ENCODE assay signal across 1 cellular context in the genomic region with DNA sequence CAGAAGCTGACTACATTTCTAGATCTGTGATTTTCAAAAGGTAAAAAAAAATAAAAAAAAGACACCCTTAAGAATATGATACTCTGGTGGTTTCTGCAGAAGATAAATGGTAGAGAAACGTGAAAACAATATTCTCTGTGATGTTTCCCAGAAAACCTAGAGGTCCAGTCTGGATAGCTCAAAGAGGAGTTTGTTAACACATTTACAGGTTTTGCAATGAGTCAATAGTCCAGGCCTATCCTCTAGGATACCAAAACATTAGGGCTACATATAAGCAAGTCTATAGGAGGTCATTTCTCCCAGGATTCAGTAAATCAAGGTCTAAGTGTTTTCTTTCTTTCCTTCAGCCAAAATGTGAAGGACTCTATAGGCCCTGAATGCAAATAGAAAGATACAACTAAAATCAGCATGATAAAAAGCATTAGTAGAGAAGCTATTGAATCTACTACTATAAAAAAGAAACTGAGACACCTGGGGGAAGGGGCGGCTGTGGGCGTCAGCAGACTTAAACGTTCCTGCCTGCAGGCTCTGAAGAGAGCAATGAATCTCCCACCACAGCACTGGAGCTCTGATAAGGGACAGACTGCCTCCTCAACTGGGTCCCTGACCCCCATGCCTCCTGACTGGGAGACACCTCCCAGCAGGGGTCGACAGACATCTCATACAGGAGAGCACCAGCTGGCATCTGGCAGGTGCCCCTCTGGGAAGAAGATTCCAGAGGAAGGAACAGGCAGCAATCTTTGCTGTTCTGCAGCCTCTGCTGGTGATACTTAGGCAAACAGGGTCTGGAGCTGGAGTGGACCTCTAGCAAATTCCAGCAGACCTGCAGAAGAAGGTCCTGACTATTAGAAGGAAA.
TF ChIP-seq lines count a peak whose summit lies in the region.

No MANE protein-coding gene starts in this region.

TF ChIP-seq in HepG2, 621 proteins besides CTCF, POLR2A, EP300 and RAD21 (continued from another document):
- TF ChIP-seq, protein P1, sequence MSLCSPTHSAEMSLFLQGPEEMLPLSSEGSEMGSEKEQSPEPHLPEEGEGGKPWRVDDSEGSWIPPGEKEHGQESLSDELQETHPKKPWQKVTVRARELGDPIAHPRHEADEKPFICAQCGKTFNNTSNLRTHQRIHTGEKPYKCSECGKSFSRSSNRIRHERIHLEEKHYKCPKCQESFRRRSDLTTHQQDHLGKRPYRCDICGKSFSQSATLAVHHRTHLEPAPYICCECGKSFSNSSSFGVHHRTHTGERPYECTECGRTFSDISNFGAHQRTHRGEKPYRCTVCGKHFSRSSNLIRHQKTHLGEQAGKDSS (CRISPR knock-in tag; IDR thresholded peaks at IDR 0.05; ENCODE audit: borderline replicate concordance, low read depth): no peak
- TF ChIP-seq ZNF781 (CRISPR knock-in tag; IDR thresholded peaks at IDR 0.05; ENCODE audit: borderline replicate concordance, not compliant biosample characterization) (no peak), TAF1 (CRISPR knock-in tag; IDR thresholded peaks at IDR 0.05) (no peak), ELF3 (CRISPR knock-in tag; IDR thresholded peaks at IDR 0.05) (no peak), GABPB1 (CRISPR knock-in tag; IDR thresholded peaks at IDR 0.05) (no peak), KLF12 (CRISPR knock-in tag; IDR thresholded peaks at IDR 0.05; ENCODE audit: borderline replicate concordance) (no peak), ZNF75D (CRISPR knock-in tag; IDR thresholded peaks at IDR 0.05; ENCODE audit: borderline replicate concordance) (no peak), CEBPG (CRISPR knock-in tag; IDR thresholded peaks at IDR 0.05) (peak; percentile 73), ATF1 (CRISPR knock-in tag; IDR thresholded peaks at IDR 0.05) (no peak), ZNF329 (CRISPR knock-in tag; IDR thresholded peaks at IDR 0.05; ENCODE audit: low read depth) (no peak), ZNF124 (CRISPR knock-in tag; IDR thresholded peaks at IDR 0.05) (no peak), TMF1 (CRISPR knock-in tag; IDR thresholded peaks at IDR 0.05; ENCODE audit: low read depth) (no peak), ELF1 (CRISPR knock-in tag; IDR thresholded peaks at IDR 0.05) (no peak), ZNF232 (CRISPR knock-in tag; IDR thresholded peaks at IDR 0.05; ENCODE audit: borderline replicate concordance) (no peak), MTA3 (CRISPR knock-in tag; IDR thresholded peaks at IDR 0.05) (no peak), YY1 (IDR thresholded peaks at IDR 0.05; ENCODE audit: insufficient read depth, insufficient replicate concordance, low read depth, low read length) (no peak), ARNT2 (CRISPR knock-in tag; IDR thresholded peaks at IDR 0.05; ENCODE audit: low read depth) (no peak), ATF7-NPFF (CRISPR knock-in tag; IDR thresholded peaks at IDR 0.05; ENCODE audit: low read depth) (no peak), KLF6 (CRISPR knock-in tag; IDR thresholded peaks at IDR 0.05) (no peak), STAT5B (CRISPR knock-in tag; IDR thresholded peaks at IDR 0.05) (no peak), ZSCAN21 (CRISPR knock-in tag; IDR thresholded peaks at IDR 0.05; ENCODE audit: borderline replicate concordance) (no peak), FIP1L1 (IDR thresholded peaks at IDR 0.05; ENCODE audit: borderline replicate concordance, insufficient read depth, low read depth, low read length) (no peak), CREM (IDR thresholded peaks at IDR 0.05) (peak; percentile 20; the same call in 1 of the 2 replicates), CREM (CRISPR knock-in tag; IDR thresholded peaks at IDR 0.05) (no peak), MEIS1 (CRISPR knock-in tag; IDR thresholded peaks at IDR 0.05; ENCODE audit: borderline replicate concordance) (no peak), ZNF501 (CRISPR knock-in tag; IDR thresholded peaks at IDR 0.05) (no peak), PCBP2 (optimal IDR thresholded peaks at IDR 0.05; ENCODE audit: low read depth, low read length, poor library complexity, severe bottlenecking) (no peak), ELF4 (CRISPR knock-in tag; IDR thresholded peaks at IDR 0.05; ENCODE audit: borderline replicate concordance) (no peak), ATF7 (IDR thresholded peaks at IDR 0.05) (no peak), ATF7 (CRISPR knock-in tag; IDR thresholded peaks at IDR 0.05) (no peak), ZFX (CRISPR knock-in tag; IDR thresholded peaks at IDR 0.05; ENCODE audit: low read depth) (no peak), HCFC1 (IDR thresholded peaks at IDR 0.05; ENCODE audit: low read depth, low read length) (no peak), ZSCAN29 (CRISPR knock-in tag; conservative IDR thresholded peaks at IDR 0.05) (no peak)
- TF ChIP-seq, protein P2, sequence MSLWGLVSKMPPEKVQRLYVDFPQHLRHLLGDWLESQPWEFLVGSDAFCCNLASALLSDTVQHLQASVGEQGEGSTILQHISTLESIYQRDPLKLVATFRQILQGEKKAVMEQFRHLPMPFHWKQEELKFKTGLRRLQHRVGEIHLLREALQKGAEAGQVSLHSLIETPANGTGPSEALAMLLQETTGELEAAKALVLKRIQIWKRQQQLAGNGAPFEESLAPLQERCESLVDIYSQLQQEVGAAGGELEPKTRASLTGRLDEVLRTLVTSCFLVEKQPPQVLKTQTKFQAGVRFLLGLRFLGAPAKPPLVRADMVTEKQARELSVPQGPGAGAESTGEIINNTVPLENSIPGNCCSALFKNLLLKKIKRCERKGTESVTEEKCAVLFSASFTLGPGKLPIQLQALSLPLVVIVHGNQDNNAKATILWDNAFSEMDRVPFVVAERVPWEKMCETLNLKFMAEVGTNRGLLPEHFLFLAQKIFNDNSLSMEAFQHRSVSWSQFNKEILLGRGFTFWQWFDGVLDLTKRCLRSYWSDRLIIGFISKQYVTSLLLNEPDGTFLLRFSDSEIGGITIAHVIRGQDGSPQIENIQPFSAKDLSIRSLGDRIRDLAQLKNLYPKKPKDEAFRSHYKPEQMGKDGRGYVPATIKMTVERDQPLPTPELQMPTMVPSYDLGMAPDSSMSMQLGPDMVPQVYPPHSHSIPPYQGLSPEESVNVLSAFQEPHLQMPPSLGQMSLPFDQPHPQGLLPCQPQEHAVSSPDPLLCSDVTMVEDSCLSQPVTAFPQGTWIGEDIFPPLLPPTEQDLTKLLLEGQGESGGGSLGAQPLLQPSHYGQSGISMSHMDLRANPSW (CRISPR knock-in tag; IDR thresholded peaks at IDR 0.05; ENCODE audit: borderline replicate concordance): peak; percentile 49; the same call in 1 of the 2 replicates
- TF ChIP-seq, protein P3, sequence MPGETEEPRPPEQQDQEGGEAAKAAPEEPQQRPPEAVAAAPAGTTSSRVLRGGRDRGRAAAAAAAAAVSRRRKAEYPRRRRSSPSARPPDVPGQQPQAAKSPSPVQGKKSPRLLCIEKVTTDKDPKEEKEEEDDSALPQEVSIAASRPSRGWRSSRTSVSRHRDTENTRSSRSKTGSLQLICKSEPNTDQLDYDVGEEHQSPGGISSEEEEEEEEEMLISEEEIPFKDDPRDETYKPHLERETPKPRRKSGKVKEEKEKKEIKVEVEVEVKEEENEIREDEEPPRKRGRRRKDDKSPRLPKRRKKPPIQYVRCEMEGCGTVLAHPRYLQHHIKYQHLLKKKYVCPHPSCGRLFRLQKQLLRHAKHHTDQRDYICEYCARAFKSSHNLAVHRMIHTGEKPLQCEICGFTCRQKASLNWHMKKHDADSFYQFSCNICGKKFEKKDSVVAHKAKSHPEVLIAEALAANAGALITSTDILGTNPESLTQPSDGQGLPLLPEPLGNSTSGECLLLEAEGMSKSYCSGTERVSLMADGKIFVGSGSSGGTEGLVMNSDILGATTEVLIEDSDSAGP (CRISPR knock-in tag; IDR thresholded peaks at IDR 0.05; ENCODE audit: borderline replicate concordance): no peak
- TF ChIP-seq, protein P4, sequence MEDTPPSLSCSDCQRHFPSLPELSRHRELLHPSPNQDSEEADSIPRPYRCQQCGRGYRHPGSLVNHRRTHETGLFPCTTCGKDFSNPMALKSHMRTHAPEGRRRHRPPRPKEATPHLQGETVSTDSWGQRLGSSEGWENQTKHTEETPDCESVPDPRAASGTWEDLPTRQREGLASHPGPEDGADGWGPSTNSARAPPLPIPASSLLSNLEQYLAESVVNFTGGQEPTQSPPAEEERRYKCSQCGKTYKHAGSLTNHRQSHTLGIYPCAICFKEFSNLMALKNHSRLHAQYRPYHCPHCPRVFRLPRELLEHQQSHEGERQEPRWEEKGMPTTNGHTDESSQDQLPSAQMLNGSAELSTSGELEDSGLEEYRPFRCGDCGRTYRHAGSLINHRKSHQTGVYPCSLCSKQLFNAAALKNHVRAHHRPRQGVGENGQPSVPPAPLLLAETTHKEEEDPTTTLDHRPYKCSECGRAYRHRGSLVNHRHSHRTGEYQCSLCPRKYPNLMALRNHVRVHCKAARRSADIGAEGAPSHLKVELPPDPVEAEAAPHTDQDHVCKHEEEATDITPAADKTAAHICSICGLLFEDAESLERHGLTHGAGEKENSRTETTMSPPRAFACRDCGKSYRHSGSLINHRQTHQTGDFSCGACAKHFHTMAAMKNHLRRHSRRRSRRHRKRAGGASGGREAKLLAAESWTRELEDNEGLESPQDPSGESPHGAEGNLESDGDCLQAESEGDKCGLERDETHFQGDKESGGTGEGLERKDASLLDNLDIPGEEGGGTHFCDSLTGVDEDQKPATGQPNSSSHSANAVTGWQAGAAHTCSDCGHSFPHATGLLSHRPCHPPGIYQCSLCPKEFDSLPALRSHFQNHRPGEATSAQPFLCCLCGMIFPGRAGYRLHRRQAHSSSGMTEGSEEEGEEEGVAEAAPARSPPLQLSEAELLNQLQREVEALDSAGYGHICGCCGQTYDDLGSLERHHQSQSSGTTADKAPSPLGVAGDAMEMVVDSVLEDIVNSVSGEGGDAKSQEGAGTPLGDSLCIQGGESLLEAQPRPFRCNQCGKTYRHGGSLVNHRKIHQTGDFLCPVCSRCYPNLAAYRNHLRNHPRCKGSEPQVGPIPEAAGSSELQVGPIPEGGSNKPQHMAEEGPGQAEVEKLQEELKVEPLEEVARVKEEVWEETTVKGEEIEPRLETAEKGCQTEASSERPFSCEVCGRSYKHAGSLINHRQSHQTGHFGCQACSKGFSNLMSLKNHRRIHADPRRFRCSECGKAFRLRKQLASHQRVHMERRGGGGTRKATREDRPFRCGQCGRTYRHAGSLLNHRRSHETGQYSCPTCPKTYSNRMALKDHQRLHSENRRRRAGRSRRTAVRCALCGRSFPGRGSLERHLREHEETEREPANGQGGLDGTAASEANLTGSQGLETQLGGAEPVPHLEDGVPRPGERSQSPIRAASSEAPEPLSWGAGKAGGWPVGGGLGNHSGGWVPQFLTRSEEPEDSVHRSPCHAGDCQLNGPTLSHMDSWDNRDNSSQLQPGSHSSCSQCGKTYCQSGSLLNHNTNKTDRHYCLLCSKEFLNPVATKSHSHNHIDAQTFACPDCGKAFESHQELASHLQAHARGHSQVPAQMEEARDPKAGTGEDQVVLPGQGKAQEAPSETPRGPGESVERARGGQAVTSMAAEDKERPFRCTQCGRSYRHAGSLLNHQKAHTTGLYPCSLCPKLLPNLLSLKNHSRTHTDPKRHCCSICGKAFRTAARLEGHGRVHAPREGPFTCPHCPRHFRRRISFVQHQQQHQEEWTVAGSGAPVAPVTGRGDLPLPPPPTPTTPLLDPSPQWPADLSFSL (CRISPR knock-in tag; IDR thresholded peaks at IDR 0.05): no peak
- TF ChIP-seq, protein P5, sequence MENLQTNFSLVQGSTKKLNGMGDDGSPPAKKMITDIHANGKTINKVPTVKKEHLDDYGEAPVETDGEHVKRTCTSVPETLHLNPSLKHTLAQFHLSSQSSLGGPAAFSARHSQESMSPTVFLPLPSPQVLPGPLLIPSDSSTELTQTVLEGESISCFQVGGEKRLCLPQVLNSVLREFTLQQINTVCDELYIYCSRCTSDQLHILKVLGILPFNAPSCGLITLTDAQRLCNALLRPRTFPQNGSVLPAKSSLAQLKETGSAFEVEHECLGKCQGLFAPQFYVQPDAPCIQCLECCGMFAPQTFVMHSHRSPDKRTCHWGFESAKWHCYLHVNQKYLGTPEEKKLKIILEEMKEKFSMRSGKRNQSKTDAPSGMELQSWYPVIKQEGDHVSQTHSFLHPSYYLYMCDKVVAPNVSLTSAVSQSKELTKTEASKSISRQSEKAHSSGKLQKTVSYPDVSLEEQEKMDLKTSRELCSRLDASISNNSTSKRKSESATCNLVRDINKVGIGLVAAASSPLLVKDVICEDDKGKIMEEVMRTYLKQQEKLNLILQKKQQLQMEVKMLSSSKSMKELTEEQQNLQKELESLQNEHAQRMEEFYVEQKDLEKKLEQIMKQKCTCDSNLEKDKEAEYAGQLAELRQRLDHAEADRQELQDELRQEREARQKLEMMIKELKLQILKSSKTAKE (CRISPR knock-in tag; IDR thresholded peaks at IDR 0.05; ENCODE audit: borderline replicate concordance): no peak
- TF ChIP-seq, protein P6, sequence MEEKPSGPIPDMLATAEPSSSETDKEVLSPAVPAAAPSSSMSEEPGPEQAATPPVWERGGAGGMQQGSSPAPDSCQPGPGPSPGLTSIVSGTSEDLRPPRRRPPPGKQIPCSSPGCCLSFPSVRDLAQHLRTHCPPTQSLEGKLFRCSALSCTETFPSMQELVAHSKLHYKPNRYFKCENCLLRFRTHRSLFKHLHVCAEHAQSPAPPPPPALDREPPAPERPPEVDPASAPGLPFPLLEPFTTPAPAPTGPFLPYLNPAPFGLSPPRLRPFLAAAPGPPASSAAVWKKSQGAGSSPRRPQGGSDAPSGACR (CRISPR knock-in tag; IDR thresholded peaks at IDR 0.05): no peak
- TF ChIP-seq, protein P7, sequence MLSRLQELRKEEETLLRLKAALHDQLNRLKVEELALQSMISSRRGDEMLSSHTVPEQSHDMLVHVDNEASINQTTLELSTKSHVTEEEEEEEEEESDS (CRISPR knock-in tag; IDR thresholded peaks at IDR 0.05; ENCODE audit: borderline replicate concordance): no peak
- TF ChIP-seq, protein P8, sequence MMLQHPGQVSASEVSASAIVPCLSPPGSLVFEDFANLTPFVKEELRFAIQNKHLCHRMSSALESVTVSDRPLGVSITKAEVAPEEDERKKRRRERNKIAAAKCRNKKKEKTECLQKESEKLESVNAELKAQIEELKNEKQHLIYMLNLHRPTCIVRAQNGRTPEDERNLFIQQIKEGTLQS (CRISPR knock-in tag; IDR thresholded peaks at IDR 0.05): no peak
- TF ChIP-seq, protein P9, sequence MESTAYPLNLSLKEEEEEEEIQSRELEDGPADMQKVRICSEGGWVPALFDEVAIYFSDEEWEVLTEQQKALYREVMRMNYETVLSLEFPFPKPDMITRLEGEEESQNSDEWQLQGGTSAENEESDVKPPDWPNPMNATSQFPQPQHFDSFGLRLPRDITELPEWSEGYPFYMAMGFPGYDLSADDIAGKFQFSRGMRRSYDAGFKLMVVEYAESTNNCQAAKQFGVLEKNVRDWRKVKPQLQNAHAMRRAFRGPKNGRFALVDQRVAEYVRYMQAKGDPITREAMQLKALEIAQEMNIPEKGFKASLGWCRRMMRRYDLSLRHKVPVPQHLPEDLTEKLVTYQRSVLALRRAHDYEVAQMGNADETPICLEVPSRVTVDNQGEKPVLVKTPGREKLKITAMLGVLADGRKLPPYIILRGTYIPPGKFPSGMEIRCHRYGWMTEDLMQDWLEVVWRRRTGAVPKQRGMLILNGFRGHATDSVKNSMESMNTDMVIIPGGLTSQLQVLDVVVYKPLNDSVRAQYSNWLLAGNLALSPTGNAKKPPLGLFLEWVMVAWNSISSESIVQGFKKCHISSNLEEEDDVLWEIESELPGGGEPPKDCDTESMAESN (CRISPR knock-in tag; conservative IDR thresholded peaks at IDR 0.05): no peak
- TF ChIP-seq, protein P10, sequence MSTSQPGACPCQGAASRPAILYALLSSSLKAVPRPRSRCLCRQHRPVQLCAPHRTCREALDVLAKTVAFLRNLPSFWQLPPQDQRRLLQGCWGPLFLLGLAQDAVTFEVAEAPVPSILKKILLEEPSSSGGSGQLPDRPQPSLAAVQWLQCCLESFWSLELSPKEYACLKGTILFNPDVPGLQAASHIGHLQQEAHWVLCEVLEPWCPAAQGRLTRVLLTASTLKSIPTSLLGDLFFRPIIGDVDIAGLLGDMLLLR (CRISPR knock-in tag; IDR thresholded peaks at IDR 0.05): no peak
